Comparison of ENCODE assay signal across 34 cellular contexts in the genomic region with DNA sequence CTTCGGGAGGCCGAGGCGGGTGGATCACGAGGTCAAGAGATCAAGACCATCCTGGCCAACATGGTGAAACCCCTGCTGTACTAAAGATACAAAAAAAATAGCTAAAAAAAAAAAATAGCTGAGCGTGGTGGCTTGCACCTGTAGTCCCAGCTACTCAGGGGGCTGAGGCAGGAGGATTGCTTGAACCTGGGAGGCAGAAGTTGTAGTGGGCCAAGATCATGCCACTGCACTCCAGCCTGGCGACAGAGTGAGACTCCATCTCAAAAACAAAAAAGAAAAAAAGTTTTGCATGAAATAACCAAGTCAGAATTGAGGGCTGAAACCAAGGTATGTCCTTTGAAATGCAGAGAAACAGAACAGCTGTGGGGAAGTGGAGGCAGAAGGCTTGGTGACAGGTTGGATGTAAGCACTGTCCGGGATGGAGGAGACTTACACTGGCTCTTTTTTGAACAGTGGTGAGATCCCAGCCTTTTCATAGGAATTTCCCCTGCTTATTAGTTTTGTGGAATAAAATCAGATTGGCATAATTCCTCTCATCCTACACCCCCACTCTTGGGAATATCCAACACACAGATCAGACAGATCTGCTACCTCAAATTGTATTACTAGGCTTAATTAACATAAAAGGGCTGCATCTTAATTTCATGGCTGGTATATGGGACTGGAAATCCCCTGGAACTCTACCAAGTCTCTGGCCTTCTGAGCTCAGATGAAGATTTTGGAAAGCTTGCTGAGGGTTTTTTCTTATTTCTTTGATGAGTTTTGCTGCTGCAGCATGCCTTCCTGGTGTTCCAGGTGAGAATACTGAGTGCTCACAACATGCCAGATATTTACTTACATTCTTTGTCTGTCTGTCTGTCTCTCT. TPM values are rescaled to one million over a fixed set of nuclear protein-coding genes. Genes with fewer than 3 reads are reported as not detected.
A peak's percentile ranks its signal among the peaks of the same experiment; 100 is the strongest.
DNase-seq lines count a peak whose midpoint lies in the region; ATAC-seq and TF ChIP-seq lines count a peak whose summit lies in the region.
"Had no signal": no experiment of that assay in that cellular context is flagged by ENCODE, and none has a peak within 500 bp of the region (broad histone marks: within the 10 kb centered on the region; RNA-seq: fewer than 3 reads in every experiment).

No MANE protein-coding gene starts in this region.

- no peaks in the 10 kb centered on the region for H3K9me3 ChIP-seq in BLaER1 treated with 17β-estradiol and CSF1 and Interleukin-3, amounts not matched to agents 10 nM and 100 nM (replicated peaks in 1 of 11)
- H3K9me3 ChIP-seq in T-helper 17 cell (ENCODE audit: control insufficient read depth, low read length, poor library complexity, severe bottlenecking) (no peaks in the 10 kb centered on the region), PC-9 (ENCODE audit: insufficient read depth, low read depth) (no peaks in the 10 kb centered on the region), aorta (ENCODE audit: control insufficient read depth, low read length) (no peaks in the 10 kb centered on the region)
- H3K9me3 ChIP-seq: A549, colonic mucosa, gastroesophageal sphincter, lower lobe of right lung, psoas muscle, tibial artery, vagina had no signal

- peak overlapping the region in 7 of 11 experiments; percentile 84 to 96 (median 90); a peak in 13 of 22 replicates for H3K4me2 ChIP-seq in BLaER1 treated with 17β-estradiol and CSF1 and Interleukin-3, amounts not matched to agents 10 nM and 100 nM
- H3K4me2 ChIP-seq in PC-9, result no peak overlapping the region
- H3K4me2 ChIP-seq: A549 had no signal

- H3K79me2 ChIP-seq in PC-9 (ENCODE audit: low read depth), result no peaks in the 10 kb centered on the region

- peaks cover 4% of the 10 kb centered on the region for H3K36me3 Mint-ChIP-seq in T-helper 17 cell (ENCODE audit: low read depth)
- H3K36me3 Mint-ChIP-seq: activated CD4-positive, alpha-beta memory T cell treated with anti-CD3 and anti-CD28 coated beads for 36 hours; natural killer cell treated with Interleukin-12 subunit alpha and Interleukin-12 subunit beta and Interleukin-15 and Interleukin-18, amount 100 ng/mL, for 72 hours had no signal

- H3K36me3 ChIP-seq in BLaER1 treated with 17β-estradiol and CSF1 and Interleukin-3, amounts not matched to agents 10 nM and 100 nM, result peaks cover 0 to 21% (median 0%) of the 10 kb centered on the region in 11 experiments; a peak in 6 of 22 replicates
- H3K36me3 ChIP-seq in PC-9 (ENCODE audit: low read depth), result no peaks in the 10 kb centered on the region
- no peaks in the 10 kb centered on the region for H3K36me3 ChIP-seq in aorta (ENCODE audit: control insufficient read depth in 1 of 2, insufficient read depth in 2 of 2, low read length in 1 of 2)
- H3K36me3 ChIP-seq: colonic mucosa, gastroesophageal sphincter, lower lobe of right lung, vagina had no signal

- WGBS in aorta, 2 donors, result 88 to 90% methylated on average over 7 of the region's 7 CpGs

- H3K9me2 ChIP-seq in PC-9 (ENCODE audit: insufficient read depth), result no peaks in the 10 kb centered on the region

- peak overlapping the region in 2 of 11 experiments; percentile 40 to 82; a peak in 2 of 22 replicates for H3K9ac ChIP-seq in BLaER1 treated with 17β-estradiol and CSF1 and Interleukin-3, amounts not matched to agents 10 nM and 100 nM

- H3K4me3 ChIP-seq in BLaER1 treated with 17β-estradiol and CSF1 and Interleukin-3, amounts not matched to agents 10 nM and 100 nM, result no peak overlapping the region
- no peak overlapping the region for H3K4me3 ChIP-seq in PC-9
- H3K4me3 ChIP-seq in aorta (ENCODE audit: low read length in 2 of 2), result no peak overlapping the region
- H3K4me3 ChIP-seq: A549, colonic mucosa, gastroesophageal sphincter, lower lobe of right lung, psoas muscle, tibial artery, vagina had no signal

- H3K27me3 ChIP-seq in BLaER1 treated with 17β-estradiol and CSF1 and Interleukin-3, amounts not matched to agents 10 nM and 100 nM, result no peaks in the 10 kb centered on the region
- H3K27me3 ChIP-seq in PC-9 (ENCODE audit: insufficient read depth, low read depth), result no peaks in the 10 kb centered on the region
- H3K27me3 ChIP-seq in aorta (ENCODE audit: control insufficient read depth in 1 of 2, insufficient read depth in 2 of 2, low read length in 1 of 2), result no peaks in the 10 kb centered on the region
- H3K27me3 ChIP-seq: colonic mucosa, gastroesophageal sphincter, tibial artery, vagina had no signal

- no peaks in the 10 kb centered on the region for H4K20me1 ChIP-seq in BLaER1 treated with 17β-estradiol and CSF1 and Interleukin-3, amounts not matched to agents 10 nM and 100 nM
- no peaks in the 10 kb centered on the region for H4K20me1 ChIP-seq in PC-9 (ENCODE audit: insufficient read depth)

- TF ChIP-seq CTCF in PC-9 (conservative IDR thresholded peaks at IDR 0.05), result no peak

- ATAC-seq in GM18868 (IDR thresholded peaks at IDR 0.05; ENCODE audit: unreplicated experiment) (peak; percentile 34), T-helper 17 cell (peak; percentile 32), aorta (ENCODE audit: low FRiP score) (no peak)
- ATAC-seq: A549; activated CD4-positive, CD25-positive, alpha-beta regulatory T cell treated with anti-CD3 and anti-CD28 coated beads, Interleukin-2, amount 50 U/mL, for 24 hours; gastroesophageal sphincter; lower lobe of right lung; natural killer cell treated with Interleukin-12 subunit alpha and Interleukin-12 subunit beta and Interleukin-15 and Interleukin-18, amount 100 ng/mL, for 72 hours; psoas muscle; Right ventricle myocardium inferior; sciatic nerve had no signal

- no peak overlapping the region for H3K4me3 Mint-ChIP-seq in T-helper 17 cell
- H3K4me3 Mint-ChIP-seq: activated CD4-positive, alpha-beta memory T cell treated with anti-CD3 and anti-CD28 coated beads for 36 hours; CD8-positive, alpha-beta memory T cell; natural killer cell treated with Interleukin-12 subunit alpha and Interleukin-12 subunit beta and Interleukin-15 and Interleukin-18, amount 100 ng/mL, for 72 hours had no signal

- DNase-seq in T-helper 17 cell, result no peak
- DNase-seq in fibroblast of gingiva (ENCODE audit: low read depth), result peak; percentile 18
- DNase-seq in stimulated activated CD4-positive, alpha-beta T cell treated with anti-CD3 and anti-CD28 coated beads, Interleukin-4, amount 100 ng/mL, for 4 hours, result no peak
- no peak for DNase-seq in PC-9
- no peak for DNase-seq in aorta
- DNase-seq in activated naive CD4-positive, alpha-beta T cell treated with Interleukin-2 at 50 U/mL for 16 hours, result no peak
- DNase-seq: activated CD4-positive, alpha-beta memory T cell treated with anti-CD3 and anti-CD28 coated beads for 36 hours; activated CD8-positive, alpha-beta memory T cell treated with anti-CD3 and anti-CD28 coated beads, Interleukin-2, amount 50 U/mL, for 4 hours; activated naive CD4-positive, alpha-beta T cell; CD8-positive, alpha-beta memory T cell; colonic mucosa; DMS 273 treated with DMSO at 0.1 percent for 48 hours; effector memory CD4-positive, alpha-beta T cell; EL; hippocampal formation; lower lobe of right lung; NCI-H1105; NCI-H187; NCI-H2171; occipital lobe; psoas muscle; tibial artery had no signal

- POLR2A ChIA-PET in PC-9 (lab: Charles Lee; ENCODE audit: unreplicated experiment), result no interaction called here

- no peaks in the 10 kb centered on the region for H3K27me3 Mint-ChIP-seq in T-helper 17 cell
- H3K27me3 Mint-ChIP-seq: activated CD4-positive, alpha-beta memory T cell treated with anti-CD3 and anti-CD28 coated beads for 36 hours; natural killer cell treated with Interleukin-12 subunit alpha and Interleukin-12 subunit beta and Interleukin-15 and Interleukin-18, amount 100 ng/mL, for 72 hours had no signal

- peaks cover 17% of the 10 kb centered on the region for H3K4me1 Mint-ChIP-seq in T-helper 17 cell

- H3K4me1 ChIP-seq in BLaER1 treated with 17β-estradiol and CSF1 and Interleukin-3, amounts not matched to agents 10 nM and 100 nM, result peaks cover 28 to 61% (median 47%) of the 10 kb centered on the region in 10 experiments
- H3K4me1 ChIP-seq in PC-9 (replicated peaks; ENCODE audit: insufficient read depth) (no peaks in the 10 kb centered on the region), aorta (ENCODE audit: control insufficient read depth in 1 of 2, insufficient read depth in 2 of 2, low read length in 2 of 2) (peaks cover 0 to 3% of the 10 kb centered on the region in 2 donors)
- H3K4me1 ChIP-seq: A549, colonic mucosa had no signal

- H3F3A ChIP-seq in PC-9 (ENCODE audit: insufficient read depth, low read depth), result no peaks in the 10 kb centered on the region

- CTCF ChIA-PET in PC-9 (lab: Charles Lee), result no interaction called here

- no TSS peak for BruUV-seq in PC-9 (replicated peaks; lab: Mats Ljungman, UMichigan)

- H3K27ac Mint-ChIP-seq in T-helper 17 cell, result no peak overlapping the region
- H3K27ac Mint-ChIP-seq: activated CD4-positive, alpha-beta memory T cell treated with anti-CD3 and anti-CD28 coated beads for 36 hours; IgD-negative memory B cell; natural killer cell treated with Interleukin-12 subunit alpha and Interleukin-12 subunit beta and Interleukin-15 and Interleukin-18, amount 100 ng/mL, for 72 hours had no signal

- intact Hi-C loops in PC-9 (cut with micrococcal nuclease; ENCODE audit: unreplicated experiment) (no loop called here), aorta (cut with DNase I) (no loop called here)

- no peak overlapping the region for H2AFZ ChIP-seq in PC-9

- H3K27ac ChIP-seq in BLaER1 treated with 17β-estradiol and CSF1 and Interleukin-3, amounts not matched to agents 10 nM and 100 nM, result peak overlapping the region in 5 of 11 experiments; percentile 11 to 99 (median 95); a peak in 8 of 22 replicates
- H3K27ac ChIP-seq in PC-9, result no peak overlapping the region
- no peak overlapping the region for H3K27ac ChIP-seq in aorta (ENCODE audit: low read depth in 1 of 2, low read length in 2 of 2)
- H3K27ac ChIP-seq: A549, colonic mucosa, gastroesophageal sphincter, lower lobe of right lung, psoas muscle, tibial artery, vagina had no signal

RNA-seq across cellular contexts. Expression of a gene that starts 18.8 kb away (rescaled TPM):
- total RNA-seq in T-helper 17 cell, result not detected
- total RNA-seq in PC-9 (2021), result 2.0 TPM in 1 of 2 replicates, not detected in the other
- total RNA-seq in aorta, result 1 to 10 TPM in 1 of 2 donors, not detected in 1; 1.2 TPM
- under 1 TPM in 1 of 2 donors, not detected in 1; 0.36 TPM for polyA plus RNA-seq in aorta
- total RNA-seq: CD8-positive, alpha-beta memory T cell; gastroesophageal sphincter; mononuclear cell; natural killer cell treated with Interleukin-12 subunit alpha and Interleukin-12 subunit beta and Interleukin-15 and Interleukin-18, amount 100 ng/mL, for 72 hours; T-helper 2 cell treated with Interferon-gamma antibody and Interleukin-4, amounts not matched to agents 100 ng/mL and 5 ng/mL, for 36 hours; vagina had no signal
- polyA plus RNA-seq: CD8-positive, alpha-beta memory T cell; IgD-negative memory B cell had no signal

RNA-seq across cellular contexts. Expression of a gene that starts 23.8 kb away (rescaled TPM):
- total RNA-seq in T-helper 17 cell (100 to 1,000 TPM; 105 to 121 TPM), PC-9 (2021) (45.3 and 52.8 TPM in 2 replicates), aorta (100 to 1,000 TPM in 1 of 2 donors, 10 to 100 TPM in 1; 99.6 to 107 TPM)
- 10 to 100 TPM in 1 of 2 donors, 1 to 10 TPM in 1; 4.8 to 15.0 TPM for polyA plus RNA-seq in aorta
